ENCODE assay signal across 13 cellular contexts in genomic region chr22:39574779-39575551, GRCh38. TPM values are rescaled to one million over a fixed set of nuclear protein-coding genes. Genes with fewer than 3 reads are reported as not detected.
DNase-seq lines count a peak whose midpoint lies in the region; ATAC-seq and TF ChIP-seq lines count a peak whose summit lies in the region.
"Had no signal": no experiment of that assay in that cellular context is flagged by ENCODE, and none has a peak within 500 bp of the region (broad histone marks: within the 10 kb centered on the region; RNA-seq: fewer than 3 reads in every experiment).

No MANE protein-coding gene starts in this region.

- H3K36me3 Mint-ChIP-seq in WTC11 (no peaks in the 10 kb centered on the region), endothelial cell (ENCODE audit: low read depth, unreplicated experiment) (no peaks in the 10 kb centered on the region)
- H3K36me3 Mint-ChIP-seq: activated naive CD8-positive, alpha-beta T cell treated with anti-CD3 and anti-CD28 coated beads, Interleukin-2, amount 10 ng/mL, durations not matched to agents 7 days and 5 days; CD4-positive, CD25-positive, alpha-beta regulatory T cell; natural killer cell had no signal

- no peaks in the 10 kb centered on the region for H3K27me3 Mint-ChIP-seq in WTC11 (ENCODE audit: low read depth)
- H3K27me3 Mint-ChIP-seq in endothelial cell (ENCODE audit: unreplicated experiment) = peaks cover 9% of the 10 kb centered on the region

- no peaks in the 10 kb centered on the region for H4K20me1 ChIP-seq in HCT116 (ENCODE audit: insufficient read depth)

- H3K27me3 ChIP-seq in A673 (replicated peaks; ENCODE audit: insufficient read depth, low read depth, low read length, poor library complexity) (no peaks in the 10 kb centered on the region), HCT116 (ENCODE audit: insufficient read depth, low read length) (no peaks in the 10 kb centered on the region; the same call in 1 of the 2 replicates)

- H3K79me2 ChIP-seq in HCT116 (ENCODE audit: insufficient read depth, low read length) = no peaks in the 10 kb centered on the region

- no peak overlapping the region for H2AFZ ChIP-seq in HCT116 (ENCODE audit: low read depth, low read length, poor library complexity, severe bottlenecking)

- H3K4me3 Mint-ChIP-seq in WTC11 (no peak overlapping the region), endothelial cell (ENCODE audit: unreplicated experiment) (no peak overlapping the region)
- H3K4me3 Mint-ChIP-seq: activated B cell treated with CpG ODN at 0.5 μM for 24 hours; activated naive CD8-positive, alpha-beta T cell treated with anti-CD3 and anti-CD28 coated beads, Interleukin-2, amount 10 ng/mL, durations not matched to agents 7 days and 5 days; CD4-positive, CD25-positive, alpha-beta regulatory T cell; natural killer cell had no signal

- H3K9me3 ChIP-seq in A673 (ENCODE audit: low read depth, low read length, poor library complexity, severe bottlenecking) (no peaks in the 10 kb centered on the region), HCT116 (ENCODE audit: control insufficient read depth in 1 of 2, insufficient read depth in 1 of 2, low read depth in 1 of 2, low read length in 2 of 2) (no peaks in the 10 kb centered on the region)

- H3K4me1 Mint-ChIP-seq in WTC11 (peaks cover 7% of the 10 kb centered on the region), endothelial cell (ENCODE audit: unreplicated experiment) (no peaks in the 10 kb centered on the region)
- H3K4me1 Mint-ChIP-seq: activated naive CD8-positive, alpha-beta T cell treated with anti-CD3 and anti-CD28 coated beads, Interleukin-2, amount 10 ng/mL, durations not matched to agents 7 days and 5 days; natural killer cell had no signal

- POLR2A ChIA-PET in A673 (lab: Charles Lee; ENCODE audit: low non-redundant PET) = interaction anchor here (0.6 kb wide), 1 partner anchor 143 kb away, joined by 4 read pairs; no protein-coding TSS in a partner anchor
- POLR2A ChIA-PET in HCT116 (lab: Charles Lee) = interaction anchor here (0.9 kb wide), 1 partner anchor 469 kb away, joined by 3 read pairs; no protein-coding TSS in a partner anchor
- POLR2A ChIA-PET in WTC11 (lab: Charles Lee) = no interaction called here

- H3K4me2 ChIP-seq in HCT116 (ENCODE audit: low read length) = peak overlapping the region; percentile 69

- H3K9ac ChIP-seq in HCT116 (ENCODE audit: low read length) = peak overlapping the region; percentile 0; the same call in 1 of the 2 replicates

- TF ChIP-seq CTCF in A673 (conservative IDR thresholded peaks at IDR 0.05; ENCODE audit: low read depth, low read length) (no peak), HCT116 (IDR thresholded peaks at IDR 0.05 in 2 of 3, conservative IDR thresholded peaks at IDR 0.05 in 1 of 3; ENCODE audit: borderline replicate concordance in 1 of 3, insufficient read depth in 1 of 3, low read depth in 2 of 3, low read length in 2 of 3) (no peak), WTC11 (IDR thresholded peaks at IDR 0.05) (no peak), endothelial cell (IDR thresholded peaks at IDR 0.05; ENCODE audit: unreplicated experiment) (no peak)

- no TSS peak for BruUV-seq in A673 (replicated peaks; lab: Mats Ljungman, UMichigan)
- BruUV-seq in HCT116 (replicated peaks; lab: Mats Ljungman, UMichigan) = no TSS peak

- peak; percentile 93 for ATAC-seq in HCT116
- no peak for ATAC-seq in WTC11
- ATAC-seq in GM18498 (IDR thresholded peaks at IDR 0.05; ENCODE audit: unreplicated experiment) = no peak
- no peak for ATAC-seq in HG02623 (IDR thresholded peaks at IDR 0.05; ENCODE audit: unreplicated experiment)

- H3K27ac Mint-ChIP-seq in WTC11 = 0 out of 2 replicates have a peak overlapping the region, but pooled peaks have one; percentile 49
- H3K27ac Mint-ChIP-seq in endothelial cell (ENCODE audit: unreplicated experiment) = no peak overlapping the region
- H3K27ac Mint-ChIP-seq: activated B cell treated with CpG ODN at 0.5 μM for 24 hours; activated naive CD8-positive, alpha-beta T cell treated with anti-CD3 and anti-CD28 coated beads, Interleukin-2, amount 10 ng/mL, durations not matched to agents 7 days and 5 days; natural killer cell had no signal

- H3K4me1 ChIP-seq in A673 (ENCODE audit: insufficient read depth, low read length, poor library complexity, severe bottlenecking) (peaks cover 11% of the 10 kb centered on the region), HCT116 (ENCODE audit: control insufficient read depth in 1 of 2, insufficient read depth in 2 of 2, low read length in 2 of 2) (peaks cover 14 to 22% of the 10 kb centered on the region in 2 experiments)

- TF ChIP-seq POLR2A in HCT116 (IDR thresholded peaks at IDR 0.05; ENCODE audit: borderline replicate concordance, extremely low read depth, insufficient read depth, insufficient read length) = no peak

- no peaks in the 10 kb centered on the region for H3K9me3 Mint-ChIP-seq in WTC11
- no peaks in the 10 kb centered on the region for H3K9me3 Mint-ChIP-seq in endothelial cell (ENCODE audit: unreplicated experiment)
- H3K9me3 Mint-ChIP-seq: activated B cell treated with CpG ODN at 0.5 μM for 24 hours; activated naive CD8-positive, alpha-beta T cell treated with anti-CD3 and anti-CD28 coated beads, Interleukin-2, amount 10 ng/mL, durations not matched to agents 7 days and 5 days; natural killer cell had no signal

- H3K36me3 ChIP-seq in A673 (ENCODE audit: insufficient read depth, low read length, poor library complexity, severe bottlenecking) = no peaks in the 10 kb centered on the region
- H3K36me3 ChIP-seq in HCT116 (ENCODE audit: control insufficient read depth in 1 of 2, insufficient read depth in 2 of 2, low read length in 2 of 2) = no peaks in the 10 kb centered on the region

- DNase-seq in A673 (ENCODE audit: low spot score) = peak; percentile 58
- DNase-seq in HCT116 (ENCODE audit: low read depth, low spot score) = peak; percentile 80
- no peak for DNase-seq in WTC11 (ENCODE audit: low spot score)
- peak; percentile 90 for DNase-seq in hepatic stellate cell (ENCODE audit: low spot score)
- no peak for DNase-seq in NCI-H146 (lab: John Stamatoyannopoulos, UW)
- DNase-seq in endothelial cell (ENCODE audit: low spot score) = no peak
- DNase-seq: activated B cell treated with CpG ODN at 0.5 μM for 24 hours; activated naive CD8-positive, alpha-beta T cell treated with anti-CD3 and anti-CD28 coated beads, Interleukin-2, amount 10 ng/mL, durations not matched to agents 7 days and 5 days; CD4-positive, CD25-positive, alpha-beta regulatory T cell; natural killer cell; NCI-H526 treated with DMSO at 0.1 percent for 48 hours had no signal

- no peak for TF ChIP-seq RAD21 in HCT116 (IDR thresholded peaks at IDR 0.05; ENCODE audit: low read depth)

- CTCF ChIA-PET in A673 (lab: Charles Lee) = interaction anchor here (0.6 kb wide), 1 partner anchor 30 kb away, joined by 8 read pairs; no protein-coding TSS in a partner anchor
- CTCF ChIA-PET in HCT116 (lab: Charles Lee) = interaction anchor here (0.9 to 1.6 kb wide), 3 partner anchors 15 to 78 kb away, joined by 3 read pairs; no protein-coding TSS in a partner anchor
- CTCF ChIA-PET in WTC11 (lab: Charles Lee) = interaction anchor here (0.6 to 1.3 kb wide), 3 partner anchors 13 to 619 kb away, joined by 3 to 5 read pairs (median 3); no protein-coding TSS in a partner anchor

- intact Hi-C loops in A673 (cut with micrococcal nuclease; ENCODE audit: unreplicated experiment) (no loop called here), HCT116 (cut with micrococcal nuclease) (no loop called here)

- no peak overlapping the region for H3K27ac ChIP-seq in A673 (ENCODE audit: low read depth, low read length, poor library complexity, severe bottlenecking)
- H3K27ac ChIP-seq in HCT116 (ENCODE audit: low read depth, low read length) = no peak overlapping the region

- no peak overlapping the region for H3K4me3 ChIP-seq in A673 (ENCODE audit: low read depth, low read length, poor library complexity, severe bottlenecking)
- H3K4me3 ChIP-seq in HCT116 (replicated peaks in 1 of 2; ENCODE audit: low read depth in 1 of 2, low read length in 2 of 2) = no peak overlapping the region; a peak in 1 of 4 replicates

- RAD21 ChIA-PET in HCT116 (lab: Charles Lee; ENCODE audit: low non-redundant PET in 1 of 2, low total read pairs in 2 of 2, uncharacterized antibody in 2 of 2, unreplicated experiment in 2 of 2) = no interaction called here

- no peaks in the 10 kb centered on the region for H3K9me2 ChIP-seq in HCT116 (ENCODE audit: insufficient read depth)

TF ChIP-seq in HCT116, 20 proteins besides CTCF, POLR2A, EP300 and RAD21 (continues in another document):
- no peak for TF ChIP-seq SIN3A (IDR thresholded peaks at IDR 0.05; ENCODE audit: low read depth)
- no peak for TF ChIP-seq YY1 (IDR thresholded peaks at IDR 0.05; ENCODE audit: extremely low read depth, insufficient replicate concordance, low read depth, low read length)
- TF ChIP-seq ATF3 (IDR thresholded peaks at IDR 0.05) = no peak

TF ChIP-seq in WTC11, 78 proteins besides CTCF, POLR2A, EP300 and RAD21:
- no peak for TF ChIP-seq SP1 (CRISPR knock-in tag; conservative IDR thresholded peaks at IDR 0.05)

RNA-seq across cellular contexts. Expression of gene CACNA1I, which starts 4.4 kb away (rescaled TPM):
- total RNA-seq in A673 (2021) (0.90 and 1.4 TPM in 2 replicates), HCT116 (2021; ENCODE audit: unreplicated experiment) (0.15 TPM), WTC11 (2021) (2.1 to 2.9 TPM (median 2.3 TPM) in 3 replicates), endothelial cell (ENCODE audit: unreplicated experiment) (0.10 TPM)
- 0.20 TPM in 2 replicates for polyA plus RNA-seq in HCT116 (2012)
- total RNA-seq: activated B cell treated with CpG ODN at 0.5 μM for 24 hours had no signal

RNA-seq across cellular contexts. Expression of gene RPS19BP1, which starts 42.4 kb away (rescaled TPM):
- total RNA-seq in A673 (2021) (93.5 and 97.2 TPM in 2 replicates), HCT116 (2021; ENCODE audit: unreplicated experiment) (80.4 TPM), WTC11 (2021) (88.9 to 102 TPM (median 89.0 TPM) in 3 replicates), endothelial cell (ENCODE audit: unreplicated experiment) (57.7 TPM)
- 69.1 and 86.9 TPM in 2 replicates for polyA plus RNA-seq in HCT116 (2012)

RNA-seq across cellular contexts. Expression of gene ATF4, which starts 54.6 kb away (rescaled TPM):
- total RNA-seq in A673 (2021) (476 and 573 TPM in 2 replicates), HCT116 (2021; ENCODE audit: unreplicated experiment) (608 TPM), WTC11 (2021) (361 to 460 TPM (median 371 TPM) in 3 replicates), endothelial cell (ENCODE audit: unreplicated experiment) (312 TPM)
- 588 and 690 TPM in 2 replicates for polyA plus RNA-seq in HCT116 (2012)

Comparison
In these comparisons a context has a peak if more than half of its experiments do, and no peak if none do; other contexts are left out.
1. DNase-seq: peak in A673 (single experiment), HCT116 (single experiment) and hepatic stellate cell (single experiment); none in WTC11 (single experiment), NCI-H146 (single experiment) and endothelial cell (single experiment).